Comparison of ENCODE assay signal across 21 cellular contexts in genomic region chr15:31322486-31322885, GRCh38. TPM values are rescaled to one million over a fixed set of nuclear protein-coding genes. Genes with fewer than 3 reads are reported as not detected.
DNase-seq lines count a peak whose midpoint lies in the region; FAIRE-seq and TF ChIP-seq lines count a peak whose summit lies in the region.
"Had no signal": no experiment of that assay in that cellular context is flagged by ENCODE, and none has a peak within 500 bp of the region (broad histone marks: within the 10 kb centered on the region; RNA-seq: fewer than 3 reads in every experiment).

No MANE protein-coding gene starts in this region.

- intact Hi-C loops in kidney (cut with DNase I), result no loop called here

- H3K27ac ChIP-seq in BLaER1 (no peak overlapping the region), kidney (ENCODE audit: low read depth in 2 of 2, low read length in 2 of 2) (no peak overlapping the region), neutrophil (peak overlapping the region; percentile 100)
- H3K27ac ChIP-seq: SK-N-MC had no signal

- peaks cover 1% of the 10 kb centered on the region for H3K36me3 Mint-ChIP-seq in IgD-negative memory B cell

- peak overlapping the region in 1 of 4 donors; percentile 99 for H3K4me3 Mint-ChIP-seq in IgD-negative memory B cell
- H3K4me3 Mint-ChIP-seq: GM23338 had no signal

- H3K27me3 Mint-ChIP-seq in IgD-negative memory B cell, result no peaks in the 10 kb centered on the region

- H3K9me3 ChIP-seq in BLaER1, result peaks cover 5% of the 10 kb centered on the region; the same call in 1 of the 2 replicates
- H3K9me3 ChIP-seq in kidney (ENCODE audit: control insufficient read depth in 1 of 2, low read length in 2 of 2), result no peaks in the 10 kb centered on the region
- H3K9me3 ChIP-seq in neutrophil, result no peaks in the 10 kb centered on the region

- peak overlapping the region in 2 of 3 donors; percentile 87 to 94 for H3K27ac Mint-ChIP-seq in IgD-negative memory B cell
- H3K27ac Mint-ChIP-seq: GM23338 had no signal

- H3K27me3 ChIP-seq in BLaER1 (no peaks in the 10 kb centered on the region), neutrophil (no peaks in the 10 kb centered on the region)

- no peaks in the 10 kb centered on the region for H3K36me3 ChIP-seq in BLaER1
- H3K36me3 ChIP-seq in kidney (ENCODE audit: control insufficient read depth in 1 of 2, insufficient read depth in 2 of 2, low read length in 2 of 2), result no peaks in the 10 kb centered on the region
- H3K36me3 ChIP-seq in neutrophil, result no peaks in the 10 kb centered on the region

- H4K20me1 ChIP-seq in BLaER1, result no peaks in the 10 kb centered on the region

- H3K4me3 ChIP-seq in BLaER1 (no peak overlapping the region), kidney (ENCODE audit: low read length in 2 of 2) (no peak overlapping the region), neutrophil (ENCODE audit: low read depth in 1 of 2, low read length in 1 of 2) (no peak overlapping the region)
- H3K4me3 ChIP-seq: GM23338, SK-N-MC had no signal

- no peaks in the 10 kb centered on the region for H3K9me3 Mint-ChIP-seq in IgD-negative memory B cell

- peaks cover 17 to 38% (median 29%) of the 10 kb centered on the region in 3 donors for H3K4me1 Mint-ChIP-seq in IgD-negative memory B cell

- H3K4me2 ChIP-seq in BLaER1, result peak overlapping the region; percentile 30
- H3K4me2 ChIP-seq: GM23338 had no signal

- no peak for TF ChIP-seq CTCF in kidney (IDR thresholded peaks at IDR 0.05; ENCODE audit: borderline replicate concordance, extremely low read depth, insufficient read depth)
- no peak for TF ChIP-seq CTCF in neutrophil (IDR thresholded peaks at IDR 0.05)

- H3K9ac ChIP-seq in BLaER1, result no peak overlapping the region
- H3K9ac ChIP-seq in kidney (ENCODE audit: low read length in 2 of 2), result no peak overlapping the region

- peaks cover 58% of the 10 kb centered on the region for H3K4me1 ChIP-seq in BLaER1
- peaks cover 6 to 7% of the 10 kb centered on the region in 2 donors for H3K4me1 ChIP-seq in kidney (ENCODE audit: control insufficient read depth in 1 of 2, insufficient read depth in 1 of 2, low read depth in 1 of 2, low read length in 2 of 2)
- peaks cover 47 to 52% of the 10 kb centered on the region in 2 experiments for H3K4me1 ChIP-seq in neutrophil (ENCODE audit: control insufficient read depth in 1 of 2, insufficient read depth in 1 of 2, low read depth in 1 of 2, low read length in 1 of 2)

- FAIRE-seq in kidney (lab: Jason Lieb, UNC), result no peak
- FAIRE-seq: A204.1, RCC 7860 had no signal

- peak; percentile 10 for DNase-seq in kidney
- DNase-seq in activated CD8-positive, alpha-beta memory T cell treated with anti-CD3 and anti-CD28 coated beads, Interleukin-2, amount 50 U/mL, for 4 hours, result no peak
- DNase-seq in NCI-H524 (lab: John Stamatoyannopoulos, UW), result no peak
- DNase-seq in T-helper 2 cell, result no peak
- DNase-seq: C1 segment of cervical spinal cord; DMS 273 treated with DMSO at 0.1 percent for 48 hours; DND-41; HCEC 1CT; NCI-H1105 treated with DMSO at 0.1 percent for 48 hours; NCI-H1694; NCI-H2081 treated with DMSO at 0.1 percent for 48 hours; NCI-H748 treated with DMSO at 0.1 percent for 48 hours; NK-92 treated with Interleukin-12 subunit alpha and Interleukin-12 subunit beta, amount 100 ng/mL, for 24 hours; Right ventricle myocardium superior had no signal

RNA-seq across cellular contexts. Expression of gene KLF13, which starts 4.1 kb away (rescaled TPM):
- polyA plus RNA-seq in IgD-negative memory B cell, result 81.4 TPM
- total RNA-seq in kidney, result 123 TPM
- polyA plus RNA-seq in kidney (ENCODE audit: insufficient read depth, low read depth, low replicate concordance), result 55.5 TPM
